In the genomic region with DNA sequence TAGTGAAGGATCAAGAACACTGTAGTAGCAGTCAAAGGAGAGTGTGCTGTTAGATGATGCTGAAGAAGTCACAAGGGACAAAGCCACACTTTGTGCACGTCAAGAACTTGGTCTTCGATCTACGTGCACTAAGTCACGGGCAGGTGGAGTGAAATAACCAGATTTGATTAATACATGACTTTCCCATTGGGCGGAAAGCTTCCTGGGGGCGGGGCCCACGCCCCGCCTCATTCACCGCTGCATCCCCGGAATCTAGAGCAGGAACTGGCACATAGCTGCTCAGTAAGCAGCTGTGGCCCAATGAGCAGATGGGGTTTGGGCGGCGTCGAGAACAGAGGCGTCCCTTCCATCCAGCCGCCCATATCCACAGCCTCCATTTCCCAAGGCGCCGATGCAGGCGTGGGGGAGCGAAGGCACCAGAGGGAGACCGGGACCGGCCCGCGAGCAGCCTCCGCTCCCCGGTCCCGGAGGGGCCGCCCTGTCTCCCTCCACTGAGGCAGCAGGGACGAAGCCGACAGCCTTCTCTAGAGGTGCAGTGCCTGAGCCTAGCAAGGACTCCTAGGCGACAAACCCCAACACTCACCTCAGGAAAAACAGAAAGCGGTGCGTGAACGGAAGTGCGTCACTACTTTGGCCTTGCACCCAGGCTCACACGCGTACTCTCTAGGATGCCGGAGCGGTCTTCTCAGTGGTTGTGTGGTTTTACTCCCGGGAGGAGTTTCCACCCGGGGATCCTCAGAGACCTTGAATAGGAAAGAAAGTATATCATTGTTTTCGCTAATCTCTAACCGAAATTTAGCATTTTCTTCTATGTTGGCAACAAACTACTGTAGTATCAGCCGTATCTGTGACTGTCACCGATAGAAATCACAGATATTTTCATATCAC, we compare ENCODE assay signal across 8 cellular contexts. TPM values are rescaled to one million over a fixed set of nuclear protein-coding genes. Genes with fewer than 3 reads are reported as not detected.
A peak's percentile ranks its signal among the peaks of the same experiment; 100 is the strongest.
DNase-seq lines count a peak whose midpoint lies in the region; ATAC-seq and TF ChIP-seq lines count a peak whose summit lies in the region.

No MANE protein-coding gene starts in this region.

- H3K27me3 Mint-ChIP-seq in naive thymus-derived CD4-positive, alpha-beta T cell = peaks cover 0 to 4% (median 0%) of the 10 kb centered on the region in 5 donors
- H3K27me3 Mint-ChIP-seq in stimulated activated memory B cell treated with anti-CD40 and anti-IgM and Interleukin-4, amounts not matched to agents 10 μg/mL and 1 μg/mL and 100 μg/mL, for 72 hours = no peaks in the 10 kb centered on the region

- H3K27ac ChIP-seq in fibroblast of lung (ENCODE audit: insufficient read depth, low read length) = peak overlapping the region; percentile 97
- H3K27ac ChIP-seq in naive thymus-derived CD4-positive, alpha-beta T cell (ENCODE audit: low read depth, low read length) = peak overlapping the region; percentile 92

- peak overlapping the region; percentile 85 to 97 (median 96) for H3K27ac Mint-ChIP-seq in naive thymus-derived CD4-positive, alpha-beta T cell
- peak overlapping the region; percentile 95 for H3K27ac Mint-ChIP-seq in stimulated activated memory B cell treated with anti-CD40 and anti-IgM and Interleukin-4, amounts not matched to agents 10 μg/mL and 1 μg/mL and 100 μg/mL, for 72 hours

- peaks cover 0 to 1% (median 0%) of the 10 kb centered on the region in 11 donors for H3K9me3 Mint-ChIP-seq in naive thymus-derived CD4-positive, alpha-beta T cell
- peaks cover 3% of the 10 kb centered on the region for H3K9me3 Mint-ChIP-seq in stimulated activated memory B cell treated with anti-CD40 and anti-IgM and Interleukin-4, amounts not matched to agents 10 μg/mL and 1 μg/mL and 100 μg/mL, for 72 hours

- TF ChIP-seq CTCF in fibroblast of lung (conservative IDR thresholded peaks at IDR 0.05 in 1 of 2, IDR thresholded peaks at IDR 0.05 in 1 of 2; ENCODE audit: low read depth in 1 of 2, low read length in 2 of 2) = no peak

- no peaks in the 10 kb centered on the region for H3K36me3 ChIP-seq in fibroblast of lung (ENCODE audit: control insufficient read depth, insufficient read depth, low read length)
- H3K36me3 ChIP-seq in naive thymus-derived CD4-positive, alpha-beta T cell (ENCODE audit: control insufficient read depth in 2 of 3, insufficient read depth in 3 of 3, low read length in 3 of 3) = no peaks in the 10 kb centered on the region

- POLR2A ChIA-PET in naive thymus-derived CD4-positive, alpha-beta T cell (lab: Charles Lee) = interaction anchor here (1.0 to 2.9 kb wide), 3 partner anchors 22 to 81 kb away, joined by 3 to 36 read pairs (median 5); a partner anchor contains a TSS

- ATAC-seq in GM21737 (IDR thresholded peaks at IDR 0.05; ENCODE audit: unreplicated experiment) = peak; percentile 86
- peak; percentile 91 for ATAC-seq in naive thymus-derived CD4-positive, alpha-beta T cell
- ATAC-seq in stimulated activated memory B cell treated with anti-CD40 and anti-IgM and Interleukin-4, amounts not matched to agents 10 μg/mL and 1 μg/mL and 100 μg/mL, for 72 hours = peak; percentile 95

- H3K9ac ChIP-seq in fibroblast of lung (ENCODE audit: insufficient read depth, low read length) = peak overlapping the region; percentile 98

- intact Hi-C loops in naive thymus-derived CD4-positive, alpha-beta T cell (cut with micrococcal nuclease) = loop anchor here (1.0 to 5.0 kb wide), 11 partner anchors 17 to 682 kb away; a partner anchor contains a TSS

- no peaks in the 10 kb centered on the region for H3K9me3 ChIP-seq in fibroblast of lung (ENCODE audit: control insufficient read depth, insufficient read depth, low read depth, low read length)
- H3K9me3 ChIP-seq in naive thymus-derived CD4-positive, alpha-beta T cell (ENCODE audit: control insufficient read depth in 2 of 3, low read length in 3 of 3) = no peaks in the 10 kb centered on the region

- no peaks in the 10 kb centered on the region for H3K27me3 ChIP-seq in fibroblast of lung (ENCODE audit: control insufficient read depth, insufficient read depth, low read length)
- no peaks in the 10 kb centered on the region for H3K27me3 ChIP-seq in naive thymus-derived CD4-positive, alpha-beta T cell (ENCODE audit: control insufficient read depth in 2 of 2, insufficient read depth in 2 of 2, low read length in 2 of 2)

- peak overlapping the region; percentile 94 for H3K4me2 ChIP-seq in fibroblast of lung (ENCODE audit: extremely low read depth, insufficient read depth, low read length)

- H3K4me3 Mint-ChIP-seq in naive thymus-derived CD4-positive, alpha-beta T cell = peak overlapping the region; percentile 82 to 95 (median 91)
- peak overlapping the region; percentile 92 for H3K4me3 Mint-ChIP-seq in stimulated activated memory B cell treated with anti-CD40 and anti-IgM and Interleukin-4, amounts not matched to agents 10 μg/mL and 1 μg/mL and 100 μg/mL, for 72 hours

- no peaks in the 10 kb centered on the region for H4K20me1 ChIP-seq in fibroblast of lung (ENCODE audit: control insufficient read depth, extremely low read depth, insufficient read depth, low read length)

- DNase-seq in DMS79 (lab: John Stamatoyannopoulos, UW) (peak; percentile 77), KG1 (lab: John Stamatoyannopoulos, UW) (peak; percentile 66), RKO (ENCODE audit: low spot score) (peak; percentile 93), fibroblast of lung (ENCODE audit: low read depth in 2 of 2) (peak; percentile 92 to 96)
- peak; percentile 47 to 66 for DNase-seq in activated T-helper 1 cell treated with anti-CD3 and anti-CD28 coated beads, Interleukin-2, amount 50 U/mL, for 16 hours (ENCODE audit: low read depth in 1 of 2, low spot score in 1 of 2)
- DNase-seq in naive thymus-derived CD4-positive, alpha-beta T cell = peak; percentile 57 to 90 (median 86)

- H3K4me3 ChIP-seq in fibroblast of lung (replicated peaks in 1 of 4; ENCODE audit: control extremely low read depth in 1 of 4, insufficient read depth in 1 of 4, low read depth in 3 of 4, low read length in 4 of 4) = peak overlapping the region; percentile 85 to 98 (median 90)
- peak overlapping the region; percentile 89 for H3K4me3 ChIP-seq in naive thymus-derived CD4-positive, alpha-beta T cell (ENCODE audit: low read length)

- H3K79me2 ChIP-seq in fibroblast of lung (ENCODE audit: control insufficient read depth, insufficient read depth, low read length) = no peaks in the 10 kb centered on the region

- H2AFZ ChIP-seq in fibroblast of lung (ENCODE audit: low read length) = peak overlapping the region; percentile 98

- H3K4me1 Mint-ChIP-seq in naive thymus-derived CD4-positive, alpha-beta T cell = peaks cover 13 to 23% (median 17%) of the 10 kb centered on the region in 7 donors
- H3K4me1 Mint-ChIP-seq in stimulated activated memory B cell treated with anti-CD40 and anti-IgM and Interleukin-4, amounts not matched to agents 10 μg/mL and 1 μg/mL and 100 μg/mL, for 72 hours = peaks cover 10% of the 10 kb centered on the region

- no peaks in the 10 kb centered on the region for H3K4me1 ChIP-seq in fibroblast of lung (ENCODE audit: control insufficient read depth, extremely low read depth, insufficient read depth, low read length)
- peaks cover 7 to 10% of the 10 kb centered on the region in 2 donors for H3K4me1 ChIP-seq in naive thymus-derived CD4-positive, alpha-beta T cell (ENCODE audit: control insufficient read depth in 2 of 2, insufficient read depth in 2 of 2, low read length in 2 of 2)

- CTCF ChIA-PET in naive thymus-derived CD4-positive, alpha-beta T cell (lab: Charles Lee) = interaction anchor here (0.6 to 1.4 kb wide), 3 partner anchors 16 to 951 kb away, joined by 3 to 7 read pairs (median 4); a partner anchor contains a TSS

- no peaks in the 10 kb centered on the region for H3K36me3 Mint-ChIP-seq in naive thymus-derived CD4-positive, alpha-beta T cell
- peaks cover 9% of the 10 kb centered on the region for H3K36me3 Mint-ChIP-seq in stimulated activated memory B cell treated with anti-CD40 and anti-IgM and Interleukin-4, amounts not matched to agents 10 μg/mL and 1 μg/mL and 100 μg/mL, for 72 hours

RNA-seq across cellular contexts. Expression of a gene that starts 4.9 kb away (rescaled TPM):
- 3.3 and 3.9 TPM in 2 replicates for total RNA-seq in fibroblast of lung
- polyA plus RNA-seq in fibroblast of lung = 1.3 and 1.8 TPM in 2 replicates
- 1.0 and 1.4 TPM in 2 replicates for polyA plus RNA-seq in fibroblast of lung (2012)
- polyA minus RNA-seq in fibroblast of lung (ENCODE audit: low replicate concordance) = 0.08 and 0.30 TPM in 2 replicates
- total RNA-seq in naive thymus-derived CD4-positive, alpha-beta T cell = 10 to 100 TPM in 2 of 5 experiments, 1 to 10 TPM in 3; 3.6 to 12.9 (median 6.4) TPM
- polyA plus RNA-seq in naive thymus-derived CD4-positive, alpha-beta T cell = 1 to 10 TPM; 1.7 to 3.9 TPM

RNA-seq across cellular contexts. Expression of a gene that starts 22.2 kb away (rescaled TPM):
- total RNA-seq in fibroblast of lung = 14.1 and 24.8 TPM in 2 replicates
- polyA plus RNA-seq in fibroblast of lung = 11.8 and 12.2 TPM in 2 replicates
- polyA plus RNA-seq in fibroblast of lung (2012) = 11.4 and 12.1 TPM in 2 replicates
- polyA minus RNA-seq in fibroblast of lung (ENCODE audit: low replicate concordance) = 11.4 and 13.5 TPM in 2 replicates
- 10 to 100 TPM in 2 of 5 experiments, 1 to 10 TPM in 3; 6.5 to 16.0 (median 8.8) TPM for total RNA-seq in naive thymus-derived CD4-positive, alpha-beta T cell
- 1 to 10 TPM; 7.1 to 7.5 TPM for polyA plus RNA-seq in naive thymus-derived CD4-positive, alpha-beta T cell

RNA-seq across cellular contexts. Expression of a gene that starts 42.0 kb away (rescaled TPM):
- total RNA-seq in fibroblast of lung = not detected in 2 replicates
- not detected in 2 replicates for polyA plus RNA-seq in fibroblast of lung
- polyA plus RNA-seq in fibroblast of lung (2012) = not detected in 2 replicates
- polyA minus RNA-seq in fibroblast of lung (ENCODE audit: low replicate concordance) = not detected in 2 replicates
- total RNA-seq in naive thymus-derived CD4-positive, alpha-beta T cell = not detected
- polyA plus RNA-seq in naive thymus-derived CD4-positive, alpha-beta T cell = not detected

RNA-seq across cellular contexts. Expression of a gene that starts 42.4 kb away (rescaled TPM):
- not detected in 2 replicates for total RNA-seq in fibroblast of lung
- not detected in 2 replicates for polyA plus RNA-seq in fibroblast of lung
- not detected in 2 replicates for polyA plus RNA-seq in fibroblast of lung (2012)
- polyA minus RNA-seq in fibroblast of lung (ENCODE audit: low replicate concordance) = not detected in 2 replicates
- not detected for total RNA-seq in naive thymus-derived CD4-positive, alpha-beta T cell
- polyA plus RNA-seq in naive thymus-derived CD4-positive, alpha-beta T cell = not detected

Comparison
In these comparisons a context has a peak if more than half of its experiments do, and no peak if none do; other contexts are left out.
1. Peak in every context shown above with its lines: DNase-seq, ATAC-seq, H3K4me3 ChIP-seq and H3K27ac ChIP-seq.